In the genomic region with DNA sequence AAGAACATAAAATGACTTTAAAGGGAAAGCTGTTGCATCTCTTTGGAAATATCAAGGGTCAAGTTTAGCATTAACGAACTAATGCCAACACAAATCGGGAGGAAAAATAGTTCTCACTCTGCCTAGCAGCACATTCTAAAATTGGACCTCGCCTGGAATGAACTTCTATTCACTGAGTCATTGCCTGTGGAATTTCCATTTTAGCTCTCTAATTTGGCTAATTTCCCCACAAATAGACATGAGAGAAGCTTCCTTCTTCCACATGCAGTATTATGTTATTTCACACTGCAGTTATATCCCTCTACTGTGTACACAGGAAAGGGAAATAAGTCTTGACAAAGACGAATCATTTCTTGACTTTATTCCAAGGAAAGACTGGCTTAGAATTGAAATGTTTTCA, we compare ENCODE assay signal across 2 cellular contexts.
TF ChIP-seq lines count a peak whose summit lies in the region.

No MANE protein-coding gene starts in this region.

TF ChIP-seq in SK-N-SH treated with all-trans-retinoic acid at 6 μM for 48 hours, 23 proteins besides CTCF, POLR2A, EP300 and RAD21 (continued from another document):
- TF ChIP-seq, protein P1, sequence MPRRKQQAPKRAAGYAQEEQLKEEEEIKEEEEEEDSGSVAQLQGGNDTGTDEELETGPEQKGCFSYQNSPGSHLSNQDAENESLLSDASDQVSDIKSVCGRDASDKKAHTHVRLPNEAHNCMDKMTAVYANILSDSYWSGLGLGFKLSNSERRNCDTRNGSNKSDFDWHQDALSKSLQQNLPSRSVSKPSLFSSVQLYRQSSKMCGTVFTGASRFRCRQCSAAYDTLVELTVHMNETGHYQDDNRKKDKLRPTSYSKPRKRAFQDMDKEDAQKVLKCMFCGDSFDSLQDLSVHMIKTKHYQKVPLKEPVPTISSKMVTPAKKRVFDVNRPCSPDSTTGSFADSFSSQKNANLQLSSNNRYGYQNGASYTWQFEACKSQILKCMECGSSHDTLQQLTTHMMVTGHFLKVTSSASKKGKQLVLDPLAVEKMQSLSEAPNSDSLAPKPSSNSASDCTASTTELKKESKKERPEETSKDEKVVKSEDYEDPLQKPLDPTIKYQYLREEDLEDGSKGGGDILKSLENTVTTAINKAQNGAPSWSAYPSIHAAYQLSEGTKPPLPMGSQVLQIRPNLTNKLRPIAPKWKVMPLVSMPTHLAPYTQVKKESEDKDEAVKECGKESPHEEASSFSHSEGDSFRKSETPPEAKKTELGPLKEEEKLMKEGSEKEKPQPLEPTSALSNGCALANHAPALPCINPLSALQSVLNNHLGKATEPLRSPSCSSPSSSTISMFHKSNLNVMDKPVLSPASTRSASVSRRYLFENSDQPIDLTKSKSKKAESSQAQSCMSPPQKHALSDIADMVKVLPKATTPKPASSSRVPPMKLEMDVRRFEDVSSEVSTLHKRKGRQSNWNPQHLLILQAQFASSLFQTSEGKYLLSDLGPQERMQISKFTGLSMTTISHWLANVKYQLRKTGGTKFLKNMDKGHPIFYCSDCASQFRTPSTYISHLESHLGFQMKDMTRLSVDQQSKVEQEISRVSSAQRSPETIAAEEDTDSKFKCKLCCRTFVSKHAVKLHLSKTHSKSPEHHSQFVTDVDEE (CRISPR knock-in tag; IDR thresholded peaks at IDR 0.05) = no peak

TF ChIP-seq in SK-N-SH, 30 proteins besides CTCF, POLR2A, EP300 and RAD21 (continued from another document):
- TF ChIP-seq, protein P2, sequence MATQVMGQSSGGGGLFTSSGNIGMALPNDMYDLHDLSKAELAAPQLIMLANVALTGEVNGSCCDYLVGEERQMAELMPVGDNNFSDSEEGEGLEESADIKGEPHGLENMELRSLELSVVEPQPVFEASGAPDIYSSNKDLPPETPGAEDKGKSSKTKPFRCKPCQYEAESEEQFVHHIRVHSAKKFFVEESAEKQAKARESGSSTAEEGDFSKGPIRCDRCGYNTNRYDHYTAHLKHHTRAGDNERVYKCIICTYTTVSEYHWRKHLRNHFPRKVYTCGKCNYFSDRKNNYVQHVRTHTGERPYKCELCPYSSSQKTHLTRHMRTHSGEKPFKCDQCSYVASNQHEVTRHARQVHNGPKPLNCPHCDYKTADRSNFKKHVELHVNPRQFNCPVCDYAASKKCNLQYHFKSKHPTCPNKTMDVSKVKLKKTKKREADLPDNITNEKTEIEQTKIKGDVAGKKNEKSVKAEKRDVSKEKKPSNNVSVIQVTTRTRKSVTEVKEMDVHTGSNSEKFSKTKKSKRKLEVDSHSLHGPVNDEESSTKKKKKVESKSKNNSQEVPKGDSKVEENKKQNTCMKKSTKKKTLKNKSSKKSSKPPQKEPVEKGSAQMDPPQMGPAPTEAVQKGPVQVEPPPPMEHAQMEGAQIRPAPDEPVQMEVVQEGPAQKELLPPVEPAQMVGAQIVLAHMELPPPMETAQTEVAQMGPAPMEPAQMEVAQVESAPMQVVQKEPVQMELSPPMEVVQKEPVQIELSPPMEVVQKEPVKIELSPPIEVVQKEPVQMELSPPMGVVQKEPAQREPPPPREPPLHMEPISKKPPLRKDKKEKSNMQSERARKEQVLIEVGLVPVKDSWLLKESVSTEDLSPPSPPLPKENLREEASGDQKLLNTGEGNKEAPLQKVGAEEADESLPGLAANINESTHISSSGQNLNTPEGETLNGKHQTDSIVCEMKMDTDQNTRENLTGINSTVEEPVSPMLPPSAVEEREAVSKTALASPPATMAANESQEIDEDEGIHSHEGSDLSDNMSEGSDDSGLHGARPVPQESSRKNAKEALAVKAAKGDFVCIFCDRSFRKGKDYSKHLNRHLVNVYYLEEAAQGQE (IDR thresholded peaks at IDR 0.05; ENCODE audit: low read depth, low read length) = no peak
- TF ChIP-seq MXI1 (IDR thresholded peaks at IDR 0.05; ENCODE audit: low read depth, low read length) = no peak
- TF ChIP-seq TAF1 (IDR thresholded peaks at IDR 0.05; ENCODE audit: borderline replicate concordance, low read depth, low read length) = no peak
- TF ChIP-seq TEAD4 (IDR thresholded peaks at IDR 0.05; ENCODE audit: borderline replicate concordance, insufficient read depth) = no peak
- no peak for TF ChIP-seq FOSL2 (IDR thresholded peaks at IDR 0.05; ENCODE audit: borderline replicate concordance, low read depth)
- TF ChIP-seq, protein P3, sequence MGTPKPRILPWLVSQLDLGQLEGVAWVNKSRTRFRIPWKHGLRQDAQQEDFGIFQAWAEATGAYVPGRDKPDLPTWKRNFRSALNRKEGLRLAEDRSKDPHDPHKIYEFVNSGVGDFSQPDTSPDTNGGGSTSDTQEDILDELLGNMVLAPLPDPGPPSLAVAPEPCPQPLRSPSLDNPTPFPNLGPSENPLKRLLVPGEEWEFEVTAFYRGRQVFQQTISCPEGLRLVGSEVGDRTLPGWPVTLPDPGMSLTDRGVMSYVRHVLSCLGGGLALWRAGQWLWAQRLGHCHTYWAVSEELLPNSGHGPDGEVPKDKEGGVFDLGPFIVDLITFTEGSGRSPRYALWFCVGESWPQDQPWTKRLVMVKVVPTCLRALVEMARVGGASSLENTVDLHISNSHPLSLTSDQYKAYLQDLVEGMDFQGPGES (IDR thresholded peaks at IDR 0.05; ENCODE audit: low read depth, low read length) = no peak
- TF ChIP-seq RCOR1 (IDR thresholded peaks at IDR 0.05; ENCODE audit: low read length) = no peak
- no peak for TF ChIP-seq NRF1 (IDR thresholded peaks at IDR 0.05; ENCODE audit: low read depth, low read length)
- TF ChIP-seq, protein P4, sequence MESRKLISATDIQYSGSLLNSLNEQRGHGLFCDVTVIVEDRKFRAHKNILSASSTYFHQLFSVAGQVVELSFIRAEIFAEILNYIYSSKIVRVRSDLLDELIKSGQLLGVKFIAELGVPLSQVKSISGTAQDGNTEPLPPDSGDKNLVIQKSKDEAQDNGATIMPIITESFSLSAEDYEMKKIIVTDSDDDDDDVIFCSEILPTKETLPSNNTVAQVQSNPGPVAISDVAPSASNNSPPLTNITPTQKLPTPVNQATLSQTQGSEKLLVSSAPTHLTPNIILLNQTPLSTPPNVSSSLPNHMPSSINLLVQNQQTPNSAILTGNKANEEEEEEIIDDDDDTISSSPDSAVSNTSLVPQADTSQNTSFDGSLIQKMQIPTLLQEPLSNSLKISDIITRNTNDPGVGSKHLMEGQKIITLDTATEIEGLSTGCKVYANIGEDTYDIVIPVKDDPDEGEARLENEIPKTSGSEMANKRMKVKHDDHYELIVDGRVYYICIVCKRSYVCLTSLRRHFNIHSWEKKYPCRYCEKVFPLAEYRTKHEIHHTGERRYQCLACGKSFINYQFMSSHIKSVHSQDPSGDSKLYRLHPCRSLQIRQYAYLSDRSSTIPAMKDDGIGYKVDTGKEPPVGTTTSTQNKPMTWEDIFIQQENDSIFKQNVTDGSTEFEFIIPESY (IDR thresholded peaks at IDR 0.05; ENCODE audit: borderline replicate concordance, low read depth) = no peak
- no peak for TF ChIP-seq RXRA (IDR thresholded peaks at IDR 0.05; ENCODE audit: borderline replicate concordance, low read depth)
- no peak for TF ChIP-seq SMC3 (IDR thresholded peaks at IDR 0.05; ENCODE audit: low read depth, low read length)
- TF ChIP-seq, protein P5, sequence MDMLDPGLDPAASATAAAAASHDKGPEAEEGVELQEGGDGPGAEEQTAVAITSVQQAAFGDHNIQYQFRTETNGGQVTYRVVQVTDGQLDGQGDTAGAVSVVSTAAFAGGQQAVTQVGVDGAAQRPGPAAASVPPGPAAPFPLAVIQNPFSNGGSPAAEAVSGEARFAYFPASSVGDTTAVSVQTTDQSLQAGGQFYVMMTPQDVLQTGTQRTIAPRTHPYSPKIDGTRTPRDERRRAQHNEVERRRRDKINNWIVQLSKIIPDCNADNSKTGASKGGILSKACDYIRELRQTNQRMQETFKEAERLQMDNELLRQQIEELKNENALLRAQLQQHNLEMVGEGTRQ (IDR thresholded peaks at IDR 0.05; ENCODE audit: borderline replicate concordance, low read depth, low read length) = no peak
- TF ChIP-seq JUND (IDR thresholded peaks at IDR 0.05) = no peak
- no peak for TF ChIP-seq YY1 (IDR thresholded peaks at IDR 0.05; ENCODE audit: low read depth)
- TF ChIP-seq GABPA (IDR thresholded peaks at IDR 0.05; ENCODE audit: low read depth) = no peak
